In the genomic region with DNA sequence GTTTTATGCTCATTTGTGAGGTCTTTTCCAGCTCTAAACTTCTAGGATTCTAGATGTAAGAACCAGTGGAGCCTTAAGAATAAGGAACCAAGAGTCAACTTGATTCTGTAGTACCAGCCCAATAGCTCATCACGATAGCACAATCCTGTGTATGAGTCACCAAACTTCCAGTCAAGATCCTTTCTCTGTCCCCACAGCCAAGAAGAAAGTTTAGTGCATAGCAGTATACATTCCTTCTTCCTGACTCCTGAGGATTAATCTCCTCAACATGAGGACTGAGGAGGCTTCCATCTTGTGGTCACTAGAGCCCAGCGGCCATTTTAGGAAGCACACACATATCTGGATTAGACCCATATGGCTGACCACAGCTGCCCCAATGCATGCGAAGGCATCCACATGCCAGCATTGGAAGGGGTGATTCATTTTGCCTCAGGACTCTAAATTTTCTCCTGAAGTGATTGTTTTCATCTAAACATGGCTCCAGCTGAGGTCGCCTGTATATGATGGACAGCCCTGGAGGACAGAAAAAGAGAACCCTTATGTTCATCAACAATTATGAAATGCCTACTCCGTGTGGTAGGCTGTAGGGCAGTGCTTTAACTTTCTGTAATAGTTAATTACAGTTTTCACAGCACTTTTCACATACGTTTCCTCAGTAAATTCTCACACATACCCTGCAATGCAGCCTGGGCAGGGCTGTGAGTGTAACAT, we compare ENCODE assay signal across 1 cellular context.
A peak's percentile ranks its signal among the peaks of the same experiment; 100 is the strongest.
TF ChIP-seq lines count a peak whose summit lies in the region.

No MANE protein-coding gene starts in this region.

TF ChIP-seq in HepG2, 621 proteins besides CTCF, POLR2A, EP300 and RAD21 (continued from another document):
- TF ChIP-seq RFXAP (CRISPR knock-in tag; IDR thresholded peaks at IDR 0.05; ENCODE audit: borderline replicate concordance) (no peak), ZNF496 (CRISPR knock-in tag; IDR thresholded peaks at IDR 0.05; ENCODE audit: insufficient replicate concordance) (no peak), YY1 (IDR thresholded peaks at IDR 0.05; ENCODE audit: insufficient read depth, insufficient replicate concordance, low read depth, low read length) (peak; percentile 38)
